Comparison of ENCODE assay signal across 14 cellular contexts in the genomic region with DNA sequence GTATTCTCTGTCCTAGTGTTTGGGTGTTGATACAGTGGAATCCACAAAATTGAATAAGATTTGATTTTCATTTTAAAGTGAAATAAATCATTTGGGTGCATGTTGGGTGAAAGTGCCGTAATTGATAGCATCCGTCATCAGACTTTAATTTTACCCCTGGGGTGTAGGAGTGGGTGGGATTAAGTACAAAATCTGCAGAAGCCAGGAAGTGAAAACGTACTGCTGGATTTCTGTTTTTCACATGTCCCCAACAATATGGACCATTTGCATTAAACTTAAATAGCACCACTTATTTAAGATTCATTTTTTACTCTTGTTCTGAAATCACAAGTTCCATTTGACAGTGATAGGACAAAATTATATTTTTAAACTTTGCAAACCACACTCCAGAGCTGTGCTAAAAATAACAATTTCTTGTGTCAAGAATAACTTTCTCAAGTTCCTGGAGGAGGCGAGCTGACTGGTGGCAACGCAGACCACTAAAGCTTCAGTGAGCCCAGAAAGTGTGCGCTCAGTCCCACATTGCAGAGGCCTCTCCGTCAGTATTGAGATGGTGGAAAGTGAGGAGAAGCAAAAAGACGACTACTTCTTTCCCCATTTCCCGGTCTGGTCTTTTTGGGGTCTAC.
DNase-seq lines count a peak whose midpoint lies in the region; TF ChIP-seq lines count a peak whose summit lies in the region.
"Had no signal": no experiment of that assay in that cellular context is flagged by ENCODE, and none has a peak within 500 bp of the region (broad histone marks: within the 10 kb centered on the region; RNA-seq: fewer than 3 reads in every experiment).

No MANE protein-coding gene starts in this region.

- H3K36me3 Mint-ChIP-seq in activated naive CD4-positive, alpha-beta T cell treated with anti-CD3 and anti-CD28 coated beads, Interleukin-2, amount 50 U/mL, for 24 hours: no peaks in the 10 kb centered on the region
- peaks cover 26% of the 10 kb centered on the region for H3K36me3 Mint-ChIP-seq in endothelial cell (ENCODE audit: low read depth, unreplicated experiment)

- peaks cover 4% of the 10 kb centered on the region; the same call in 1 of the 2 replicates for H4K20me1 ChIP-seq in Karpas-422 (ENCODE audit: insufficient read depth, low read depth, low read length)

- DNase-seq in activated naive CD4-positive, alpha-beta T cell treated with Interleukin-2 at 50 U/mL for 16 hours: no peak
- DNase-seq in Karpas-422: peak; percentile 91
- no peak for DNase-seq in endothelial cell (ENCODE audit: low spot score)
- DNase-seq in NCI-H2196 (lab: John Stamatoyannopoulos, UW; ENCODE audit: unreplicated experiment): no peak
- no peak for DNase-seq in dedifferentiated amniotic fluid mesenchymal stem cell (ENCODE audit: extremely low spot score)
- DNase-seq in NCI-H526 (lab: John Stamatoyannopoulos, UW): no peak
- DNase-seq: activated CD4-positive, alpha-beta memory T cell treated with anti-CD3 and anti-CD28 coated beads for 36 hours; hypothalamus; NCI-H1930; NK-92 treated with Interleukin-12 subunit alpha and Interleukin-12 subunit beta, amount 100 ng/mL, for 24 hours; right cardiac atrium; transverse colon had no signal

- H3K9ac ChIP-seq in Karpas-422 (ENCODE audit: low read length): peak overlapping the region; percentile 82

- H2AFZ ChIP-seq in Karpas-422 (ENCODE audit: low read length): no peak overlapping the region

- H3K4me2 ChIP-seq in Karpas-422 (ENCODE audit: low read depth, low read length, poor library complexity, severe bottlenecking): peak overlapping the region; percentile 95

- H3K4me1 ChIP-seq in Karpas-422 (ENCODE audit: low read length): peaks cover 67% of the 10 kb centered on the region
- H3K4me1 ChIP-seq in thymus (ENCODE audit: control insufficient read depth, insufficient read depth, low read length): peaks cover 85% of the 10 kb centered on the region

- H3K9me3 Mint-ChIP-seq in activated naive CD4-positive, alpha-beta T cell treated with anti-CD3 and anti-CD28 coated beads, Interleukin-2, amount 50 U/mL, for 24 hours: no peaks in the 10 kb centered on the region
- no peaks in the 10 kb centered on the region for H3K9me3 Mint-ChIP-seq in endothelial cell (ENCODE audit: unreplicated experiment)
- H3K9me3 Mint-ChIP-seq: activated CD4-positive, alpha-beta memory T cell treated with anti-CD3 and anti-CD28 coated beads for 36 hours had no signal

- peaks cover 21% of the 10 kb centered on the region for H3K36me3 ChIP-seq in Karpas-422 (ENCODE audit: insufficient read depth, low read length)
- H3K36me3 ChIP-seq in thymus (ENCODE audit: control insufficient read depth, insufficient read depth): peaks cover 23% of the 10 kb centered on the region
- H3K36me3 ChIP-seq: transverse colon had no signal

- H3K4me1 Mint-ChIP-seq in activated naive CD4-positive, alpha-beta T cell treated with anti-CD3 and anti-CD28 coated beads, Interleukin-2, amount 50 U/mL, for 24 hours: peaks cover 99% of the 10 kb centered on the region
- peaks cover 78% of the 10 kb centered on the region for H3K4me1 Mint-ChIP-seq in endothelial cell (ENCODE audit: unreplicated experiment)

- peak overlapping the region; percentile 79 for H3K27ac Mint-ChIP-seq in activated naive CD4-positive, alpha-beta T cell treated with anti-CD3 and anti-CD28 coated beads, Interleukin-2, amount 50 U/mL, for 24 hours
- peak overlapping the region; percentile 68 for H3K27ac Mint-ChIP-seq in endothelial cell (ENCODE audit: unreplicated experiment)
- H3K27ac Mint-ChIP-seq: activated CD4-positive, alpha-beta memory T cell treated with anti-CD3 and anti-CD28 coated beads for 36 hours had no signal

- no peaks in the 10 kb centered on the region for H3K9me3 ChIP-seq in Karpas-422 (ENCODE audit: low read length)
- H3K9me3 ChIP-seq in thymus (ENCODE audit: control insufficient read depth): no peaks in the 10 kb centered on the region
- H3K9me3 ChIP-seq: transverse colon had no signal

- H3K4me3 Mint-ChIP-seq in activated naive CD4-positive, alpha-beta T cell treated with anti-CD3 and anti-CD28 coated beads, Interleukin-2, amount 50 U/mL, for 24 hours: peak overlapping the region; percentile 75
- no peak overlapping the region for H3K4me3 Mint-ChIP-seq in endothelial cell (ENCODE audit: unreplicated experiment)
- H3K4me3 Mint-ChIP-seq: activated CD4-positive, alpha-beta memory T cell treated with anti-CD3 and anti-CD28 coated beads for 36 hours had no signal

- H3K4me3 ChIP-seq in Karpas-422 (ENCODE audit: low read length) (peak overlapping the region; percentile 69), thymus (ENCODE audit: low read length) (peak overlapping the region; percentile 58)
- H3K4me3 ChIP-seq: transverse colon had no signal

- TF ChIP-seq CTCF in endothelial cell (IDR thresholded peaks at IDR 0.05; ENCODE audit: unreplicated experiment): no peak

- peak overlapping the region; percentile 97 for H3K27ac ChIP-seq in Karpas-422 (ENCODE audit: low read length)
- H3K27ac ChIP-seq in thymus (ENCODE audit: low read depth): peak overlapping the region; percentile 69

- WGBS in thymus: 65% methylated on average over 9 of the region's 9 CpGs

- no peaks in the 10 kb centered on the region for H3K27me3 Mint-ChIP-seq in activated naive CD4-positive, alpha-beta T cell treated with anti-CD3 and anti-CD28 coated beads, Interleukin-2, amount 50 U/mL, for 24 hours
- H3K27me3 Mint-ChIP-seq in endothelial cell (ENCODE audit: unreplicated experiment): peaks cover 6% of the 10 kb centered on the region
- H3K27me3 Mint-ChIP-seq: activated CD4-positive, alpha-beta memory T cell treated with anti-CD3 and anti-CD28 coated beads for 36 hours had no signal

- H3K79me2 ChIP-seq in Karpas-422 (ENCODE audit: low read length): peaks cover 92% of the 10 kb centered on the region

- no peaks in the 10 kb centered on the region for H3K9me2 ChIP-seq in Karpas-422 (replicated peaks; ENCODE audit: insufficient read depth, low read length)

- no peaks in the 10 kb centered on the region for H3K27me3 ChIP-seq in Karpas-422 (ENCODE audit: low read length)
- no peaks in the 10 kb centered on the region for H3K27me3 ChIP-seq in thymus (ENCODE audit: control insufficient read depth, insufficient read depth)
- H3K27me3 ChIP-seq: transverse colon had no signal
